8 cellular contexts compared by ENCODE assay signal in genomic region chr21:42593007-42593814, GRCh38.
A peak's percentile ranks its signal among the peaks of the same experiment; 100 is the strongest.
DNase-seq lines count a peak whose midpoint lies in the region; ATAC-seq, FAIRE-seq and TF ChIP-seq lines count a peak whose summit lies in the region.

No MANE protein-coding gene starts in this region.

- intact Hi-C loops in pancreas (cut with DNase I) = loop anchor here in 1 of 3 donors (10.0 kb wide), 1 partner anchor 232 kb away; no protein-coding TSS in a partner anchor

- H3K9me3 ChIP-seq in pancreas = no peaks in the 10 kb centered on the region
- peaks cover 0 to 9% (median 0%) of the 10 kb centered on the region in 4 donors for H3K9me3 ChIP-seq in tibial nerve

- H3K36me3 ChIP-seq in pancreas (no peaks in the 10 kb centered on the region), tibial nerve (no peaks in the 10 kb centered on the region)

- TF ChIP-seq CTCF in pancreas (IDR thresholded peaks at IDR 0.05) (peak in 3 of 4 donors; percentile 65 to 73 (median 68)), tibial nerve (IDR thresholded peaks at IDR 0.05) (peak; percentile 72 to 84 (median 81))

- peak in 1 of 2 donors; percentile 17 for TF ChIP-seq EP300 in tibial nerve (IDR thresholded peaks at IDR 0.05)

- H3K4me1 ChIP-seq in pancreas (peaks cover 0 to 3% (median 0%) of the 10 kb centered on the region in 3 donors), tibial nerve (peaks cover 0 to 12% (median 5%) of the 10 kb centered on the region in 4 donors)

- DNase-seq in COR-L47 (lab: John Stamatoyannopoulos, UW) (peak; percentile 79), KG1 (lab: John Stamatoyannopoulos, UW) (peak; percentile 40), RKO (ENCODE audit: low spot score) (peak; percentile 50), germinal center (ENCODE audit: low spot score) (peak; percentile 87), pancreas (peak; percentile 42 to 87 (median 68)), tibial nerve (ENCODE audit: low spot score in 2 of 2) (peak; percentile 53 to 69)
- DNase-seq in activated effector memory CD4-positive, alpha-beta T cell treated with Interleukin-2 at 50 U/mL for 16 hours = peak; percentile 49

- ATAC-seq in pancreas (peak; percentile 86 to 99 (median 98)), GM19452 (IDR thresholded peaks at IDR 0.05; ENCODE audit: unreplicated experiment) (no peak)

- H3K27ac ChIP-seq in pancreas (no peak overlapping the region), tibial nerve (peak overlapping the region in 1 of 4 donors; percentile 6)

- H3K27me3 ChIP-seq in pancreas = no peaks in the 10 kb centered on the region
- H3K27me3 ChIP-seq in tibial nerve = no peaks in the 10 kb centered on the region

- TF ChIP-seq POLR2A in tibial nerve (IDR thresholded peaks at IDR 0.05) = no peak

- WGBS in pancreas, 2 donors = 17 to 21% methylated on average over 33 of the region's 33 CpGs
- WGBS in tibial nerve, 2 donors = 28 to 31% methylated on average over 23 to 32 of the region's 33 CpGs

- peak overlapping the region in 1 of 4 donors; percentile 7 for H3K4me3 ChIP-seq in pancreas
- H3K4me3 ChIP-seq in tibial nerve = peak overlapping the region in 2 of 4 donors; percentile 2 to 12

- FAIRE-seq in pancreas (lab: Jason Lieb, UNC) = no peak
